23 cellular contexts compared by ENCODE assay signal in genomic region chr2:126315840-126316239, GRCh38.
"Had no signal": no experiment of that assay in that cellular context is flagged by ENCODE, and none has a peak within 500 bp of the region (broad histone marks: within the 10 kb centered on the region; RNA-seq: fewer than 3 reads in every experiment).

No MANE protein-coding gene starts in this region.

- H3K9me3 ChIP-seq: adrenal gland, SJSA1, SK-N-SH had no signal

- H3K4me3 ChIP-seq: adrenal gland, SJSA1 had no signal

- H3K27ac ChIP-seq: adrenal gland, SJSA1 had no signal

- H3K27me3 ChIP-seq: adrenal gland, SJSA1 had no signal

- H3K36me3 ChIP-seq: adrenal gland, SJSA1 had no signal

- ATAC-seq: activated CD4-positive, alpha-beta T cell treated with anti-CD3 and anti-CD28 coated beads for 36 hours; activated CD8-positive, alpha-beta T cell treated with anti-CD3 and anti-CD28 coated beads, Interleukin-2, amount 10 ng/mL, durations not matched to agents 7 days and 5 days; activated naive CD4-positive, alpha-beta T cell treated with anti-CD3 and anti-CD28 coated beads, Interleukin-2, amount 50 U/mL, for 72 hours; activated T-cell treated with anti-CD3 and anti-CD28 coated beads, Interleukin-2, amount 50 U/mL, for 4 hours; Panc1 had no signal

- H3K4me1 ChIP-seq: adrenal gland, SJSA1 had no signal

- DNase-seq: activated CD4-positive, alpha-beta T cell treated with anti-CD3 and anti-CD28 coated beads for 36 hours; activated CD4-positive, alpha-beta T cell treated with anti-CD3 and anti-CD28 coated beads, Interleukin-2, amount 10 ng/mL, durations not matched to agents 7 days and 5 days; activated CD4-positive, alpha-beta T cell treated with anti-CD3 and anti-CD28 coated beads, Interleukin-2, amount 50 U/mL, for 48 hours; activated CD8-positive, alpha-beta T cell treated with anti-CD3 and anti-CD28 coated beads, Interleukin-2, amount 10 ng/mL, durations not matched to agents 7 days and 5 days; activated gamma-delta T cell treated with Interleukin-2 at 50 U/mL for 16 hours; activated naive CD4-positive, alpha-beta T cell treated with anti-CD3 and anti-CD28 coated beads for 36 hours; activated T-cell treated with anti-CD3 and anti-CD28 coated beads, Interleukin-2, amount 50 U/mL, for 4 hours; adrenal gland; caudate nucleus; cerebellar nuclear complex; MM.1S; MV-4-11; NCI-H1092; NCI-H1436 treated with DMSO at 0.1 percent for 48 hours; NCI-H1694 treated with DMSO at 0.1 percent for 48 hours; NCI-H2029; NCI-H345; NCI-H524 treated with DMSO at 0.1 percent for 48 hours; SHP77 treated with DMSO at 0.1 percent for 48 hours; SK-N-SH had no signal
